In genomic region chr10:110010076-110011069, GRCh38 we compare ENCODE assay signal across 8 cellular contexts. TPM values are rescaled to one million over a fixed set of nuclear protein-coding genes. Genes with fewer than 3 reads are reported as not detected.
DNase-seq lines count a peak whose midpoint lies in the region; ATAC-seq and TF ChIP-seq lines count a peak whose summit lies in the region.

No MANE protein-coding gene starts in this region.

- H3K27me3 Mint-ChIP-seq in activated CD4-positive, alpha-beta T cell treated with anti-CD3 and anti-CD28 coated beads for 36 hours = no peaks in the 10 kb centered on the region
- H3K27me3 Mint-ChIP-seq in stimulated activated naive CD8-positive, alpha-beta T cell treated with anti-CD3 and anti-CD28 coated beads, Interleukin-15, Interleukin-2, amounts not matched to agents 100 ng/mL and 50 ng/mL, for 24 hours = no peaks in the 10 kb centered on the region

- no peaks in the 10 kb centered on the region for H3K9me3 Mint-ChIP-seq in activated CD4-positive, alpha-beta T cell treated with anti-CD3 and anti-CD28 coated beads for 36 hours (ENCODE audit: low read depth)
- H3K9me3 Mint-ChIP-seq in stimulated activated naive CD8-positive, alpha-beta T cell treated with anti-CD3 and anti-CD28 coated beads, Interleukin-15, Interleukin-2, amounts not matched to agents 100 ng/mL and 50 ng/mL, for 24 hours = no peaks in the 10 kb centered on the region

- no peak for TF ChIP-seq CTCF in fibroblast of pulmonary artery (IDR thresholded peaks at IDR 0.05; ENCODE audit: low read length, missing control alignments)

- H3K4me1 Mint-ChIP-seq in activated CD4-positive, alpha-beta T cell treated with anti-CD3 and anti-CD28 coated beads for 36 hours = peaks cover 63% of the 10 kb centered on the region
- H3K4me1 Mint-ChIP-seq in stimulated activated naive CD8-positive, alpha-beta T cell treated with anti-CD3 and anti-CD28 coated beads, Interleukin-15, Interleukin-2, amounts not matched to agents 100 ng/mL and 50 ng/mL, for 24 hours (ENCODE audit: low read depth) = peaks cover 65% of the 10 kb centered on the region

- peaks cover 2% of the 10 kb centered on the region for H3K36me3 Mint-ChIP-seq in activated CD4-positive, alpha-beta T cell treated with anti-CD3 and anti-CD28 coated beads for 36 hours (ENCODE audit: low read depth)
- H3K36me3 Mint-ChIP-seq in stimulated activated naive CD8-positive, alpha-beta T cell treated with anti-CD3 and anti-CD28 coated beads, Interleukin-15, Interleukin-2, amounts not matched to agents 100 ng/mL and 50 ng/mL, for 24 hours (ENCODE audit: low read depth) = no peaks in the 10 kb centered on the region

- peak overlapping the region; percentile 94 for H3K27ac Mint-ChIP-seq in activated CD4-positive, alpha-beta T cell treated with anti-CD3 and anti-CD28 coated beads for 36 hours
- H3K27ac Mint-ChIP-seq in stimulated activated naive CD8-positive, alpha-beta T cell treated with anti-CD3 and anti-CD28 coated beads, Interleukin-15, Interleukin-2, amounts not matched to agents 100 ng/mL and 50 ng/mL, for 24 hours = peak overlapping the region; percentile 75

- DNase-seq in activated CD4-positive, alpha-beta T cell treated with anti-CD3 and anti-CD28 coated beads for 36 hours = peak; percentile 64
- DNase-seq in fibroblast of pulmonary artery (ENCODE audit: low read depth) (no peak), foreskin melanocyte (no peak), NCI-H1694 treated with DMSO at 0.1 percent for 48 hours (lab: John Stamatoyannopoulos, UW) (no peak)

- CTCF ChIA-PET in activated CD4-positive, alpha-beta T cell treated with anti-CD3 and anti-CD28 coated beads for 36 hours (lab: Charles Lee) = interaction anchor here (0.6 to 2.3 kb wide), 8 partner anchors 11 to 126 kb away, joined by 3 to 13 read pairs (median 4); no protein-coding TSS in a partner anchor

- POLR2A ChIA-PET in activated CD4-positive, alpha-beta T cell treated with anti-CD3 and anti-CD28 coated beads for 36 hours (lab: Charles Lee) = interaction anchor here (0.8 to 1.2 kb wide), 5 partner anchors 61 to 75 kb away, joined by 3 to 6 read pairs (median 3); no protein-coding TSS in a partner anchor

- no peak overlapping the region for H3K4me3 Mint-ChIP-seq in activated CD4-positive, alpha-beta T cell treated with anti-CD3 and anti-CD28 coated beads for 36 hours
- no peak overlapping the region for H3K4me3 Mint-ChIP-seq in stimulated activated naive CD8-positive, alpha-beta T cell treated with anti-CD3 and anti-CD28 coated beads, Interleukin-15, Interleukin-2, amounts not matched to agents 100 ng/mL and 50 ng/mL, for 24 hours

- intact Hi-C loops in activated CD4-positive, alpha-beta T cell treated with anti-CD3 and anti-CD28 coated beads for 36 hours (cut with DNase I, micrococcal nuclease) = loop anchor here (1.0 to 5.0 kb wide), 7 partner anchors 24 to 197 kb away; partner anchors contain the start of gene MXI1 (in 1 of the 2)

- ATAC-seq in GM18867 (IDR thresholded peaks at IDR 0.05; ENCODE audit: unreplicated experiment) (peak; percentile 35), HG03139 (IDR thresholded peaks at IDR 0.05; ENCODE audit: unreplicated experiment) (peak; percentile 17), HG03342 (IDR thresholded peaks at IDR 0.05; ENCODE audit: unreplicated experiment) (no peak)
- ATAC-seq in activated CD4-positive, alpha-beta T cell treated with anti-CD3 and anti-CD28 coated beads for 36 hours = peak; percentile 74

- peak overlapping the region; percentile 98 for H3K4me3 ChIP-seq in fibroblast of pulmonary artery (replicated peaks; ENCODE audit: low read depth, low read length)

RNA-seq across cellular contexts. Expression of gene ADD3, which starts 2.6 kb away (rescaled TPM):
- 100 to 1,000 TPM in 1 of 2 experiments, 10 to 100 TPM in 1; 72.5 to 101 TPM for total RNA-seq in activated CD4-positive, alpha-beta T cell treated with anti-CD3 and anti-CD28 coated beads for 36 hours
